ENCODE assay signal across 1 cellular context in the genomic region with DNA sequence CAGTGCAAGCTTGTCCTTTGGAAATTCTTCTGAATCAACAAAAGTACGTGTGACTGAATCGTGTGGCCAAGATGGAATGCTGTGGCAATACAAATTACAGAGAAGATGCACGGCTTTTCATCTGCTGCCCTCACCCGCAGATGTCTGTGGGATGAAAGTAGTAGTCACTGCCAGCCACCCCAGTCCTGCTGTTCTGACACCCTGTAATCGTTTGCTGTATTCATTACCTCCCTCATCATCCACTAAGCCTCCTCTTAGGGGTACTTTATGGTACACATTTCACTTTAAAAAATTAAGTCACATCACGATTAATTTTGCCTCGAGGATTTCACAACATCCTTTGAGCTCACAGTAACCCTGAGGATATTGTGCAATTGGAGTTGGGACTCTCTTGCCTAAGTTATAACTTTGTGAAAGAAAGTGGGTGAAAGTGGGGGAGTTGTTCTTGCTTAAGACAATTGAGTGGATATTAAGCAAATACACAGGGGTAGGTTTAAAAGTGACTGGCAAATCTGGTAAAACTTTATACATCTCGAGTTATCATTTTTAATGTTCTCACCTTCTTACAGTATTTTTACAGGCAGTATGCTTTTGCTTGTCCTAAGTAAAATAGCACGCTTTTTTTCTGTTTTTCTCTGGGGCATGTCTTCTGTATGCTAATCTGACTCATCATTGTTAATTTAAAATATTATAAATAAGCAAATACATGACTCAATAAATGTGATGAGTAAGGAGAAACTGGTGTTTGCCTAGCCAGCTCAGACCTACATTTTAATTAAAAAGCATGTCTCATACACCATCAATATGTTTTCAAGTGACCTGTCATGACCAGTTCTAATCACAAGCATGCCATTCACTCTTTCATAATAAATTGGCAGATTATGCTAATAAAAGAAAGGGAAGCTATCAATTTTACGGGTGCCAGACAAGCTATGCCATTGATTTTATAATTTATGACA.
TF ChIP-seq lines count a peak whose summit lies in the region.

No MANE protein-coding gene starts in this region.

TF ChIP-seq in HepG2, 621 proteins besides CTCF, POLR2A, EP300 and RAD21 (continued from another document and continues in another):
- TF ChIP-seq CCDC6 (CRISPR knock-in tag; IDR thresholded peaks at IDR 0.05) (no peak; the same call in 1 of the 2 replicates), PHB2 (IDR thresholded peaks at IDR 0.05; ENCODE audit: partially characterized antibody) (no peak), NFIC (IDR thresholded peaks at IDR 0.05; ENCODE audit: low read length) (peak; percentile 89), ZNF570 (CRISPR knock-in tag; IDR thresholded peaks at IDR 0.05; ENCODE audit: borderline replicate concordance) (no peak), KDM2A (CRISPR knock-in tag; IDR thresholded peaks at IDR 0.05; ENCODE audit: borderline replicate concordance, low read depth) (0 out of 2 replicates have a peak, but pooled peaks have one; percentile 30), ZFP82 (CRISPR knock-in tag; IDR thresholded peaks at IDR 0.05; ENCODE audit: borderline replicate concordance) (no peak), ATF7 (IDR thresholded peaks at IDR 0.05) (no peak), ATF7 (CRISPR knock-in tag; IDR thresholded peaks at IDR 0.05) (no peak), ZNF350 (CRISPR knock-in tag; IDR thresholded peaks at IDR 0.05; ENCODE audit: borderline replicate concordance, low read depth) (no peak), ZNF484 (CRISPR knock-in tag; IDR thresholded peaks at IDR 0.05; ENCODE audit: borderline replicate concordance, low read depth) (no peak), NR2F6 (IDR thresholded peaks at IDR 0.05) (peak; percentile 42; the same call in 1 of the 2 replicates), NR2F6 (CRISPR knock-in tag; IDR thresholded peaks at IDR 0.05) (peak; percentile 51; the same call in 1 of the 2 replicates), ZC3H4 (CRISPR knock-in tag; IDR thresholded peaks at IDR 0.05; ENCODE audit: borderline replicate concordance) (no peak), GABPB1 (CRISPR knock-in tag; IDR thresholded peaks at IDR 0.05) (peak; percentile 35; the same call in 1 of the 2 replicates), MTF1 (CRISPR knock-in tag; IDR thresholded peaks at IDR 0.05) (no peak), ZSCAN9 (CRISPR knock-in tag; IDR thresholded peaks at IDR 0.05; ENCODE audit: borderline replicate concordance) (peak; percentile 53; the same call in 1 of the 2 replicates), AGO2 (optimal IDR thresholded peaks at IDR 0.05; ENCODE audit: low read depth, low read length) (no peak), ZNF746 (CRISPR knock-in tag; IDR thresholded peaks at IDR 0.05) (no peak), KLF9 (CRISPR knock-in tag; IDR thresholded peaks at IDR 0.05; ENCODE audit: low read depth) (no peak), CBX2 (IDR thresholded peaks at IDR 0.05; ENCODE audit: low read depth, low read length) (no peak), CBX2 (CRISPR knock-in tag; IDR thresholded peaks at IDR 0.05; ENCODE audit: low read depth) (no peak), SKI (IDR thresholded peaks at IDR 0.05; ENCODE audit: partially characterized antibody) (peak; percentile 33), HNRNPH1 (optimal IDR thresholded peaks at IDR 0.05; ENCODE audit: low read depth, low read length) (no peak), ATF1 (CRISPR knock-in tag; IDR thresholded peaks at IDR 0.05) (peak; percentile 62; the same call in 1 of the 2 replicates), TMF1 (CRISPR knock-in tag; IDR thresholded peaks at IDR 0.05; ENCODE audit: low read depth) (no peak), ZNF615 (CRISPR knock-in tag; IDR thresholded peaks at IDR 0.05; ENCODE audit: borderline replicate concordance) (peak; percentile 55; the same call in 1 of the 2 replicates), ZNF572 (CRISPR knock-in tag; IDR thresholded peaks at IDR 0.05) (no peak), BRD4 (CRISPR knock-in tag; IDR thresholded peaks at IDR 0.05) (no peak), NR2C2 (CRISPR knock-in tag; IDR thresholded peaks at IDR 0.05; ENCODE audit: borderline replicate concordance) (peak; percentile 62; the same call in 1 of the 2 replicates), HOXA5 (CRISPR knock-in tag; IDR thresholded peaks at IDR 0.05) (no peak; the same call in 1 of the 2 replicates), FOXM1 (CRISPR knock-in tag; IDR thresholded peaks at IDR 0.05) (no peak), ZNF44 (CRISPR knock-in tag; IDR thresholded peaks at IDR 0.05) (no peak)
- TF ChIP-seq, protein P1, sequence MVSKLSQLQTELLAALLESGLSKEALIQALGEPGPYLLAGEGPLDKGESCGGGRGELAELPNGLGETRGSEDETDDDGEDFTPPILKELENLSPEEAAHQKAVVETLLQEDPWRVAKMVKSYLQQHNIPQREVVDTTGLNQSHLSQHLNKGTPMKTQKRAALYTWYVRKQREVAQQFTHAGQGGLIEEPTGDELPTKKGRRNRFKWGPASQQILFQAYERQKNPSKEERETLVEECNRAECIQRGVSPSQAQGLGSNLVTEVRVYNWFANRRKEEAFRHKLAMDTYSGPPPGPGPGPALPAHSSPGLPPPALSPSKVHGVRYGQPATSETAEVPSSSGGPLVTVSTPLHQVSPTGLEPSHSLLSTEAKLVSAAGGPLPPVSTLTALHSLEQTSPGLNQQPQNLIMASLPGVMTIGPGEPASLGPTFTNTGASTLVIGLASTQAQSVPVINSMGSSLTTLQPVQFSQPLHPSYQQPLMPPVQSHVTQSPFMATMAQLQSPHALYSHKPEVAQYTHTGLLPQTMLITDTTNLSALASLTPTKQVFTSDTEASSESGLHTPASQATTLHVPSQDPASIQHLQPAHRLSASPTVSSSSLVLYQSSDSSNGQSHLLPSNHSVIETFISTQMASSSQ (IDR thresholded peaks at IDR 0.05; ENCODE audit: low read depth): no peak
- TF ChIP-seq, protein P1 (CRISPR knock-in tag; IDR thresholded peaks at IDR 0.05; ENCODE audit: borderline replicate concordance): no peak
- TF ChIP-seq, protein P2, sequence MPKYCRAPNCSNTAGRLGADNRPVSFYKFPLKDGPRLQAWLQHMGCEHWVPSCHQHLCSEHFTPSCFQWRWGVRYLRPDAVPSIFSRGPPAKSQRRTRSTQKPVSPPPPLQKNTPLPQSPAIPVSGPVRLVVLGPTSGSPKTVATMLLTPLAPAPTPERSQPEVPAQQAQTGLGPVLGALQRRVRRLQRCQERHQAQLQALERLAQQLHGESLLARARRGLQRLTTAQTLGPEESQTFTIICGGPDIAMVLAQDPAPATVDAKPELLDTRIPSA (CRISPR knock-in tag; IDR thresholded peaks at IDR 0.05; ENCODE audit: borderline replicate concordance): no peak
- TF ChIP-seq, protein P3, sequence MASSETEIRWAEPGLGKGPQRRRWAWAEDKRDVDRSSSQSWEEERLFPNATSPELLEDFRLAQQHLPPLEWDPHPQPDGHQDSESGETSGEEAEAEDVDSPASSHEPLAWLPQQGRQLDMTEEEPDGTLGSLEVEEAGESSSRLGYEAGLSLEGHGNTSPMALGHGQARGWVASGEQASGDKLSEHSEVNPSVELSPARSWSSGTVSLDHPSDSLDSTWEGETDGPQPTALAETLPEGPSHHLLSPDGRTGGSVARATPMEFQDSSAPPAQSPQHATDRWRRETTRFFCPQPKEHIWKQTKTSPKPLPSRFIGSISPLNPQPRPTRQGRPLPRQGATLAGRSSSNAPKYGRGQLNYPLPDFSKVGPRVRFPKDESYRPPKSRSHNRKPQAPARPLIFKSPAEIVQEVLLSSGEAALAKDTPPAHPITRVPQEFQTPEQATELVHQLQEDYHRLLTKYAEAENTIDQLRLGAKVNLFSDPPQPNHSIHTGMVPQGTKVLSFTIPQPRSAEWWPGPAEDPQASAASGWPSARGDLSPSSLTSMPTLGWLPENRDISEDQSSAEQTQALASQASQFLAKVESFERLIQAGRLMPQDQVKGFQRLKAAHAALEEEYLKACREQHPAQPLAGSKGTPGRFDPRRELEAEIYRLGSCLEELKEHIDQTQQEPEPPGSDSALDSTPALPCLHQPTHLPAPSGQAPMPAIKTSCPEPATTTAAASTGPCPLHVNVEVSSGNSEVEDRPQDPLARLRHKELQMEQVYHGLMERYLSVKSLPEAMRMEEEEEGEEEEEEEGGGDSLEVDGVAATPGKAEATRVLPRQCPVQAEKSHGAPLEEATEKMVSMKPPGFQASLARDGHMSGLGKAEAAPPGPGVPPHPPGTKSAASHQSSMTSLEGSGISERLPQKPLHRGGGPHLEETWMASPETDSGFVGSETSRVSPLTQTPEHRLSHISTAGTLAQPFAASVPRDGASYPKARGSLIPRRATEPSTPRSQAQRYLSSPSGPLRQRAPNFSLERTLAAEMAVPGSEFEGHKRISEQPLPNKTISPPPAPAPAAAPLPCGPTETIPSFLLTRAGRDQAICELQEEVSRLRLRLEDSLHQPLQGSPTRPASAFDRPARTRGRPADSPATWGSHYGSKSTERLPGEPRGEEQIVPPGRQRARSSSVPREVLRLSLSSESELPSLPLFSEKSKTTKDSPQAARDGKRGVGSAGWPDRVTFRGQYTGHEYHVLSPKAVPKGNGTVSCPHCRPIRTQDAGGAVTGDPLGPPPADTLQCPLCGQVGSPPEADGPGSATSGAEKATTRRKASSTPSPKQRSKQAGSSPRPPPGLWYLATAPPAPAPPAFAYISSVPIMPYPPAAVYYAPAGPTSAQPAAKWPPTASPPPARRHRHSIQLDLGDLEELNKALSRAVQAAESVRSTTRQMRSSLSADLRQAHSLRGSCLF (CRISPR knock-in tag; IDR thresholded peaks at IDR 0.05; ENCODE audit: borderline replicate concordance): no peak
- TF ChIP-seq, protein P4, sequence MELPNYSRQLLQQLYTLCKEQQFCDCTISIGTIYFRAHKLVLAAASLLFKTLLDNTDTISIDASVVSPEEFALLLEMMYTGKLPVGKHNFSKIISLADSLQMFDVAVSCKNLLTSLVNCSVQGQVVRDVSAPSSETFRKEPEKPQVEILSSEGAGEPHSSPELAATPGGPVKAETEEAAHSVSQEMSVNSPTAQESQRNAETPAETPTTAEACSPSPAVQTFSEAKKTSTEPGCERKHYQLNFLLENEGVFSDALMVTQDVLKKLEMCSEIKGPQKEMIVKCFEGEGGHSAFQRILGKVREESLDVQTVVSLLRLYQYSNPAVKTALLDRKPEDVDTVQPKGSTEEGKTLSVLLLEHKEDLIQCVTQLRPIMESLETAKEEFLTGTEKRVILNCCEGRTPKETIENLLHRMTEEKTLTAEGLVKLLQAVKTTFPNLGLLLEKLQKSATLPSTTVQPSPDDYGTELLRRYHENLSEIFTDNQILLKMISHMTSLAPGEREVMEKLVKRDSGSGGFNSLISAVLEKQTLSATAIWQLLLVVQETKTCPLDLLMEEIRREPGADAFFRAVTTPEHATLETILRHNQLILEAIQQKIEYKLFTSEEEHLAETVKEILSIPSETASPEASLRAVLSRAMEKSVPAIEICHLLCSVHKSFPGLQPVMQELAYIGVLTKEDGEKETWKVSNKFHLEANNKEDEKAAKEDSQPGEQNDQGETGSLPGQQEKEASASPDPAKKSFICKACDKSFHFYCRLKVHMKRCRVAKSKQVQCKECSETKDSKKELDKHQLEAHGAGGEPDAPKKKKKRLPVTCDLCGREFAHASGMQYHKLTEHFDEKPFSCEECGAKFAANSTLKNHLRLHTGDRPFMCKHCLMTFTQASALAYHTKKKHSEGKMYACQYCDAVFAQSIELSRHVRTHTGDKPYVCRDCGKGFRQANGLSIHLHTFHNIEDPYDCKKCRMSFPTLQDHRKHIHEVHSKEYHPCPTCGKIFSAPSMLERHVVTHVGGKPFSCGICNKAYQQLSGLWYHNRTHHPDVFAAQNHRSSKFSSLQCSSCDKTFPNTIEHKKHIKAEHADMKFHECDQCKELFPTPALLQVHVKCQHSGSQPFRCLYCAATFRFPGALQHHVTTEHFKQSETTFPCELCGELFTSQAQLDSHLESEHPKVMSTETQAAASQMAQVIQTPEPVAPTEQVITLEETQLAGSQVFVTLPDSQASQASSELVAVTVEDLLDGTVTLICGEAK (IDR thresholded peaks at IDR 0.05): no peak
- TF ChIP-seq, protein P4 (CRISPR knock-in tag; IDR thresholded peaks at IDR 0.05): no peak
- TF ChIP-seq, protein P5, sequence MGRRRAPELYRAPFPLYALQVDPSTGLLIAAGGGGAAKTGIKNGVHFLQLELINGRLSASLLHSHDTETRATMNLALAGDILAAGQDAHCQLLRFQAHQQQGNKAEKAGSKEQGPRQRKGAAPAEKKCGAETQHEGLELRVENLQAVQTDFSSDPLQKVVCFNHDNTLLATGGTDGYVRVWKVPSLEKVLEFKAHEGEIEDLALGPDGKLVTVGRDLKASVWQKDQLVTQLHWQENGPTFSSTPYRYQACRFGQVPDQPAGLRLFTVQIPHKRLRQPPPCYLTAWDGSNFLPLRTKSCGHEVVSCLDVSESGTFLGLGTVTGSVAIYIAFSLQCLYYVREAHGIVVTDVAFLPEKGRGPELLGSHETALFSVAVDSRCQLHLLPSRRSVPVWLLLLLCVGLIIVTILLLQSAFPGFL (CRISPR knock-in tag; IDR thresholded peaks at IDR 0.05): no peak
